Comparison of ENCODE assay signal across 1 cellular context in genomic region chr19:14432817-14433453, GRCh38.
TF ChIP-seq lines count a peak whose summit lies in the region.

Gene PKN1 (plus strand): TSS chr19:14433306. CDS start chr19:14433522, 216 bp downstream.

TF ChIP-seq in HepG2, 621 proteins besides CTCF, POLR2A, EP300 and RAD21 (continued from another document and continues in another):
- no peak for TF ChIP-seq RERE (CRISPR knock-in tag; IDR thresholded peaks at IDR 0.05; ENCODE audit: low read depth)
- TF ChIP-seq DDIT3 (CRISPR knock-in tag; IDR thresholded peaks at IDR 0.05): no peak
- no peak for TF ChIP-seq RORA (CRISPR knock-in tag; IDR thresholded peaks at IDR 0.05)
- TF ChIP-seq RAD51 (IDR thresholded peaks at IDR 0.05; ENCODE audit: borderline replicate concordance): peak; percentile 46; the same call in 1 of the 2 replicates
- TF ChIP-seq ZBTB39 (CRISPR knock-in tag; IDR thresholded peaks at IDR 0.05): no peak
- no peak for TF ChIP-seq ZNF282 (IDR thresholded peaks at IDR 0.05; ENCODE audit: partially characterized antibody)
- TF ChIP-seq STAG1 (CRISPR knock-in tag; IDR thresholded peaks at IDR 0.05): no peak
- TF ChIP-seq ATAD3A (CRISPR knock-in tag; IDR thresholded peaks at IDR 0.05): no peak
- no peak for TF ChIP-seq RFX3 (CRISPR knock-in tag; IDR thresholded peaks at IDR 0.05)
- TF ChIP-seq FLYWCH1 (CRISPR knock-in tag; IDR thresholded peaks at IDR 0.05): no peak
- no peak for TF ChIP-seq REL (CRISPR knock-in tag; conservative IDR thresholded peaks at IDR 0.05)
- no peak for TF ChIP-seq MZF1 (CRISPR knock-in tag; IDR thresholded peaks at IDR 0.05; ENCODE audit: borderline replicate concordance)
- TF ChIP-seq HCFC1 (IDR thresholded peaks at IDR 0.05; ENCODE audit: low read depth, low read length): no peak
- TF ChIP-seq SNRNP70 (IDR thresholded peaks at IDR 0.05; ENCODE audit: low read depth, low read length): no peak
- TF ChIP-seq AFF4 (CRISPR knock-in tag; IDR thresholded peaks at IDR 0.05): no peak
- TF ChIP-seq MTA1 (CRISPR knock-in tag; IDR thresholded peaks at IDR 0.05; ENCODE audit: borderline replicate concordance): no peak
- TF ChIP-seq KDM1A (CRISPR knock-in tag; IDR thresholded peaks at IDR 0.05): peak; percentile 82
- TF ChIP-seq MAFK (conservative IDR thresholded peaks at IDR 0.05 in 1 of 2, IDR thresholded peaks at IDR 0.05 in 1 of 2; ENCODE audit: low read length in 2 of 2): no peak
- 0 out of 2 replicates have a peak, but pooled peaks have one; percentile 11 for TF ChIP-seq MAX (IDR thresholded peaks at IDR 0.05)
- TF ChIP-seq ZNF276 (CRISPR knock-in tag; IDR thresholded peaks at IDR 0.05; ENCODE audit: low read depth): no peak
- TF ChIP-seq PCBP1 (IDR thresholded peaks at IDR 0.05; ENCODE audit: borderline replicate concordance, low read depth, low read length): 0 out of 2 replicates have a peak, but pooled peaks have one; percentile 42
- no peak for TF ChIP-seq CENPT (CRISPR knock-in tag; IDR thresholded peaks at IDR 0.05; ENCODE audit: low read depth)
- TF ChIP-seq ZNF143 (CRISPR knock-in tag; IDR thresholded peaks at IDR 0.05): peak; percentile 69
- TF ChIP-seq PRDM10 (CRISPR knock-in tag; IDR thresholded peaks at IDR 0.05; ENCODE audit: low read depth): no peak
- TF ChIP-seq ZNF691 (CRISPR knock-in tag; IDR thresholded peaks at IDR 0.05; ENCODE audit: borderline replicate concordance, low read depth): no peak
- no peak for TF ChIP-seq TEF (CRISPR knock-in tag; IDR thresholded peaks at IDR 0.05)
- TF ChIP-seq MED1 (CRISPR knock-in tag; IDR thresholded peaks at IDR 0.05): 0 out of 2 replicates have a peak, but pooled peaks have one; percentile 21
- no peak for TF ChIP-seq E2F2 (CRISPR knock-in tag; IDR thresholded peaks at IDR 0.05; ENCODE audit: borderline replicate concordance)
- no peak for TF ChIP-seq ZKSCAN5 (CRISPR knock-in tag; IDR thresholded peaks at IDR 0.05)
- no peak for TF ChIP-seq HOXA3 (CRISPR knock-in tag; IDR thresholded peaks at IDR 0.05)
- no peak for TF ChIP-seq SP2 (CRISPR knock-in tag; IDR thresholded peaks at IDR 0.05)
- no peak for TF ChIP-seq ZNF724P (CRISPR knock-in tag; IDR thresholded peaks at IDR 0.05; ENCODE audit: borderline replicate concordance)
- TF ChIP-seq BRD4 (CRISPR knock-in tag; IDR thresholded peaks at IDR 0.05): no peak
- no peak for TF ChIP-seq ZNF550 (CRISPR knock-in tag; IDR thresholded peaks at IDR 0.05; ENCODE audit: borderline replicate concordance)
- TF ChIP-seq KLF16 (CRISPR knock-in tag; IDR thresholded peaks at IDR 0.05): 0 out of 4 replicates have a peak, but pooled peaks of 1 of the 2 experiments have one; percentile 28
- no peak for TF ChIP-seq ZNF563 (CRISPR knock-in tag; IDR thresholded peaks at IDR 0.05)
- no peak for TF ChIP-seq NBN (conservative IDR thresholded peaks at IDR 0.05)
- TF ChIP-seq ZNF343 (CRISPR knock-in tag; IDR thresholded peaks at IDR 0.05): no peak
- TF ChIP-seq HOXD1 (CRISPR knock-in tag; IDR thresholded peaks at IDR 0.05): no peak
- TF ChIP-seq ZNF431 (CRISPR knock-in tag; IDR thresholded peaks at IDR 0.05; ENCODE audit: borderline replicate concordance, low read depth): no peak
- no peak for TF ChIP-seq THYN1 (CRISPR knock-in tag; IDR thresholded peaks at IDR 0.05; ENCODE audit: borderline replicate concordance, low read depth)
- peak; percentile 94 for TF ChIP-seq ZNF629 (CRISPR knock-in tag; conservative IDR thresholded peaks at IDR 0.05)
